ENCODE assay signal across 9 cellular contexts in the genomic region with DNA sequence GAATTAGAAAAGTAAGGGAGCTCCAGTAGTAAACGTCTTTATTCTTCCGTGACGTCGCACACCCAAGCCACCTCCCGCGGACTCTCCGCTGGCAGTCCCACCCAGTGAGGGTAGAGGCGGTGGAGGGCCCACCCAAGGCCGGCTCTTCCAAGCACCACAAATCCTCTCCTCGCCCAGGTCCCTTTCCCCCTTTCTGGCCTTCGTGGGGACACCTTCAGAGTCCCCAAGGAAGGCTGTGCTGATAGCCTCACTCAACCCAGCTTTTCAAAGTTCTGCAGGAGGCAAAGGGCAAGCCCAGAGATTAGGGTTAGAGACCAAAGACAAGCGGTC. TPM values are rescaled to one million over a fixed set of nuclear protein-coding genes. Genes with fewer than 3 reads are reported as not detected.
A peak's percentile ranks its signal among the peaks of the same experiment; 100 is the strongest.
DNase-seq lines count a peak whose midpoint lies in the region; ATAC-seq, FAIRE-seq and TF ChIP-seq lines count a peak whose summit lies in the region.
"Had no signal": no experiment of that assay in that cellular context is flagged by ENCODE, and none has a peak within 500 bp of the region (broad histone marks: within the 10 kb centered on the region; RNA-seq: fewer than 3 reads in every experiment).

No MANE protein-coding gene starts in this region.

- no peak for TF ChIP-seq CTCF in WTC11 (IDR thresholded peaks at IDR 0.05)

- CTCF ChIA-PET in WTC11 (lab: Charles Lee), result interaction anchor here (0.6 to 2.1 kb wide), 10 partner anchors 10 to 352 kb away, joined by 3 to 11 read pairs (median 4); a partner anchor contains a TSS

- H3K4me3 ChIP-seq in skin epidermis, result peak overlapping the region; percentile 89 to 99 (median 97)

- no peaks in the 10 kb centered on the region for H3K27me3 Mint-ChIP-seq in WTC11 (ENCODE audit: low read depth)

- FAIRE-seq in GM19239 (lab: Jason Lieb, UNC), result no peak

- peak overlapping the region; percentile 97 for H3K4me3 Mint-ChIP-seq in WTC11

- DNase-seq in WTC11 (ENCODE audit: low spot score) (no peak), left cardiac atrium (no peak), MV-4-11 (lab: John Stamatoyannopoulos, UW) (no peak), kidney tubule cell (ENCODE audit: low spot score) (no peak), GM19239 (ENCODE audit: insufficient read length, low spot score) (no peak)

- H3K27ac ChIP-seq in skin epidermis, result peak overlapping the region; percentile 57 to 98 (median 90)

- POLR2A ChIA-PET in WTC11 (lab: Charles Lee), result interaction anchor here (0.7 to 1.8 kb wide), 4 partner anchors 10 to 117 kb away, joined by 3 to 15 read pairs (median 8); a partner anchor contains a TSS

- peaks cover 42% of the 10 kb centered on the region for H3K36me3 Mint-ChIP-seq in WTC11

- ATAC-seq in GM18520 (IDR thresholded peaks at IDR 0.05; ENCODE audit: unreplicated experiment) (peak; percentile 6), HG02885 (IDR thresholded peaks at IDR 0.05; ENCODE audit: poor library complexity, unreplicated experiment) (peak; percentile 18), WTC11 (peak; percentile 54), left cardiac atrium (peak; percentile 49 to 51)

- H3K27ac Mint-ChIP-seq in WTC11, result peak overlapping the region; percentile 87

- peaks cover 8% of the 10 kb centered on the region for H3K4me1 Mint-ChIP-seq in WTC11

- H3K9me3 Mint-ChIP-seq in WTC11, result no peaks in the 10 kb centered on the region

- intact Hi-C loops in left cardiac atrium (cut with DNase I), result no loop called here

TF ChIP-seq in WTC11, 78 proteins besides CTCF, POLR2A, EP300 and RAD21:
- no peak for TF ChIP-seq FOXJ3 (CRISPR knock-in tag; IDR thresholded peaks at IDR 0.05; ENCODE audit: borderline replicate concordance)

RNA-seq across cellular contexts. Expression of a gene that starts 0.3 kb away (rescaled TPM):
- total RNA-seq in WTC11 (2021) (31.7 to 38.5 TPM (median 34.2 TPM) in 3 replicates), left cardiac atrium (10 to 100 TPM; 12.9 to 15.3 TPM)

RNA-seq across cellular contexts. Expression of a gene that starts 9.8 kb away (rescaled TPM):
- total RNA-seq in WTC11 (2021) (16.1 to 19.2 TPM (median 16.3 TPM) in 3 replicates), left cardiac atrium (10 to 100 TPM in 1 of 2 donors, 1 to 10 TPM in 1; 8.6 to 11.4 TPM)

RNA-seq across cellular contexts. Expression of a gene that starts 23.3 kb away (rescaled TPM):
- total RNA-seq in WTC11 (2021) (not detected in 3 replicates), left cardiac atrium (1 to 10 TPM; 4.5 to 6.5 TPM)
- total RNA-seq: T-helper 1 cell treated with Interleukin-12 subunit alpha and Interleukin-12 subunit beta and Interleukin-4 antibody, amounts not matched to agents 30 ng/mL and 1 ng/mL, for 36 hours had no signal

RNA-seq across cellular contexts. Expression of a gene that starts 27.5 kb away (rescaled TPM):
- total RNA-seq in WTC11 (2021) (8.0 to 14.3 TPM (median 8.0 TPM) in 3 replicates), left cardiac atrium (under 1 TPM; 0.18 to 0.42 TPM)

RNA-seq across cellular contexts. Expression of a gene that starts 31.1 kb away (rescaled TPM):
- total RNA-seq in WTC11 (2021) (101 to 118 TPM (median 108 TPM) in 3 replicates), left cardiac atrium (10 to 100 TPM; 65.8 to 65.9 TPM)
